In the genomic region with DNA sequence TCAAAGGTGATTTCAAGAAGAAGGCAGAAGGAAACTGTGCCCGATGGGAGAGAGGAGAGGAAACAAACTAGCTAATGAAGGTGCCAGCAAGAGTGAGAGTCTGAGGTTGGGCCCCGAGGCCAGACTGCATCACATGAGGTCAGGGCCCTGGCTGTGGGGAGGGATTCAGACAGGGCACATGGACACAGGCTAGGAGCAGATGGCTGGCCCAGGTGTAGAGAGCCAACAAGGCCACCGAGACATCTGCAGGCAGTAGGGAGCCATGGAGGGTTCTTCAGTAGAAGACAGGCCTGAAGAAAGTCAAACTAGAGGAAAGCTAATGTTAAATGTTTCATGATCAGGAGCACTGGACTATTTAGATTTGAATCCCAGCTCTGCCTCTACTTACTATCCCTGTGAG, we compare ENCODE assay signal across 27 cellular contexts.
"Had no signal": no experiment of that assay in that cellular context is flagged by ENCODE, and none has a peak within 500 bp of the region (broad histone marks: within the 10 kb centered on the region; RNA-seq: fewer than 3 reads in every experiment).

No MANE protein-coding gene starts in this region.

- H3K27me3 ChIP-seq: neural progenitor cell, ovary, spleen, suprapubic skin, testis, tibial artery, transverse colon, upper lobe of right lung, uterus had no signal

- H3K79me2 ChIP-seq: parathyroid adenoma had no signal

- H3K9ac ChIP-seq: neural progenitor cell, parathyroid adenoma had no signal

- H3K4me1 ChIP-seq: neural progenitor cell, parathyroid adenoma, psoas muscle, spleen, suprapubic skin, testis, tibial artery, transverse colon, upper lobe of right lung, uterus had no signal

- H3K27ac ChIP-seq: neural progenitor cell, ovary, parathyroid adenoma, psoas muscle, skin epidermis, spleen, suprapubic skin, testis, tibial artery, transverse colon, upper lobe of right lung, uterus had no signal

- H3K4me2 ChIP-seq: neural progenitor cell, smooth muscle cell had no signal

- H3K36me3 ChIP-seq: neural progenitor cell, ovary, spleen, suprapubic skin, tibial artery, transverse colon, upper lobe of right lung, uterus had no signal

- H2AFZ ChIP-seq: neural progenitor cell, parathyroid adenoma had no signal

- ATAC-seq: naive thymus-derived CD4-positive, alpha-beta T cell; natural killer cell; psoas muscle; right cardiac atrium; sciatic nerve; stimulated activated memory B cell treated with anti-CD40 and anti-IgM and Interleukin-4, amounts not matched to agents 10 μg/mL and 1 μg/mL and 100 μg/mL, for 72 hours; stimulated activated naive CD8-positive, alpha-beta T cell treated with anti-CD3 and anti-CD28 coated beads, Interleukin-15, amount 100 ng/mL, for 72 hours; upper lobe of right lung had no signal

- H3K4me3 ChIP-seq: neural progenitor cell, ovary, psoas muscle, skin epidermis, smooth muscle cell, spleen, suprapubic skin, testis, tibial artery, transverse colon, upper lobe of right lung, uterus had no signal

- DNase-seq: naive thymus-derived CD4-positive, alpha-beta T cell; natural killer cell; occipital lobe; ovary; psoas muscle; right cardiac atrium; spleen; stimulated activated CD4-positive, alpha-beta T cell treated with anti-CD3 and anti-CD28 coated beads, Interleukin-12 subunit alpha, Interleukin-12 subunit beta, amount 100 ng/mL, for 4 hours; stimulated activated CD4-positive, alpha-beta T cell treated with anti-CD3 and anti-CD28 coated beads, Interleukin-1b, Interleukin-23, amount 100 ng/mL, for 48 hours; stimulated activated CD4-positive, alpha-beta T cell treated with anti-CD3 and anti-CD28 coated beads, Interleukin-4, amount 100 ng/mL, for 1 hour; stimulated activated CD4-positive, alpha-beta T cell treated with anti-CD3 and anti-CD28 coated beads, Interleukin-4, amount 100 ng/mL, for 4 hours; stimulated activated CD8-positive, alpha-beta memory T cell treated with anti-CD3 and anti-CD28 coated beads, Interleukin-4, amount 100 ng/mL, for 48 hours; stimulated activated naive CD4-positive, alpha-beta T cell; stimulated activated naive CD8-positive, alpha-beta T cell treated with anti-CD3 and anti-CD28 coated beads, Interleukin-15, amount 100 ng/mL, for 72 hours; substantia nigra; testis; tibial artery; transverse colon; upper lobe of right lung; uterus had no signal

- H3K9me3 ChIP-seq: ovary, psoas muscle, spleen, suprapubic skin, testis, tibial artery, transverse colon, upper lobe of right lung, uterus had no signal
